In genomic region chr2:128315829-128316776, GRCh38 we compare ENCODE assay signal across 8 cellular contexts. TPM values are rescaled to one million over a fixed set of nuclear protein-coding genes. Genes with fewer than 3 reads are reported as not detected.
DNase-seq lines count a peak whose midpoint lies in the region; ATAC-seq and TF ChIP-seq lines count a peak whose summit lies in the region.

No MANE protein-coding gene starts in this region.

- H2AFZ ChIP-seq in SK-N-SH (ENCODE audit: low read depth) = no peak overlapping the region

- H3K27ac Mint-ChIP-seq in activated T-helper 1 cell treated with anti-CD3 and anti-CD28 coated beads, Interleukin-12 subunit alpha, Interleukin-12 subunit beta, Interleukin-2, Interleukin-4 antibody, amounts not matched to agents 30 ng/mL and 10 ng/mL and 1 ng/mL, durations not matched to agents 14 hours and 24 hours and 36 hours = no peak overlapping the region

- intact Hi-C loops in activated T-helper 1 cell treated with anti-CD3 and anti-CD28 coated beads, Interleukin-12 subunit alpha, Interleukin-12 subunit beta, Interleukin-2, Interleukin-4 antibody, amounts not matched to agents 30 ng/mL and 10 ng/mL and 1 ng/mL, durations not matched to agents 14 hours and 24 hours and 36 hours (cut with micrococcal nuclease) = loop anchor here (5.0 to 10.0 kb wide), 4 partner anchors 139 to 791 kb away; partner anchors contain the start of gene IWS1
- intact Hi-C loops in left ventricle myocardium inferior (cut with micrococcal nuclease) = no loop called here
- intact Hi-C loops in sciatic nerve (cut with DNase I) = no loop called here

- H3K27me3 ChIP-seq in SK-N-SH (ENCODE audit: insufficient read depth) = no peaks in the 10 kb centered on the region
- H3K27me3 ChIP-seq in left ventricle myocardium inferior (ENCODE audit: low read depth) = no peaks in the 10 kb centered on the region

- no peaks in the 10 kb centered on the region for H3K9me2 ChIP-seq in SK-N-SH

- no peak for TF ChIP-seq EP300 in SK-N-SH (IDR thresholded peaks at IDR 0.05; ENCODE audit: borderline replicate concordance in 1 of 2, low read depth in 1 of 2, low read length in 1 of 2)

- peaks cover 28% of the 10 kb centered on the region for H3K4me1 Mint-ChIP-seq in activated T-helper 1 cell treated with anti-CD3 and anti-CD28 coated beads, Interleukin-12 subunit alpha, Interleukin-12 subunit beta, Interleukin-2, Interleukin-4 antibody, amounts not matched to agents 30 ng/mL and 10 ng/mL and 1 ng/mL, durations not matched to agents 14 hours and 24 hours and 36 hours (ENCODE audit: low read depth)

- H3F3A ChIP-seq in SK-N-SH (replicated peaks; ENCODE audit: insufficient read depth) = no peaks in the 10 kb centered on the region

- peaks cover 14% of the 10 kb centered on the region for H3K36me3 Mint-ChIP-seq in activated T-helper 1 cell treated with anti-CD3 and anti-CD28 coated beads, Interleukin-12 subunit alpha, Interleukin-12 subunit beta, Interleukin-2, Interleukin-4 antibody, amounts not matched to agents 30 ng/mL and 10 ng/mL and 1 ng/mL, durations not matched to agents 14 hours and 24 hours and 36 hours (ENCODE audit: low read depth)

- H4K20me1 ChIP-seq in SK-N-SH (ENCODE audit: insufficient read depth) = peaks cover 56% of the 10 kb centered on the region

- peaks cover 6% of the 10 kb centered on the region; the same call in 1 of the 2 replicates for H3K79me2 ChIP-seq in SK-N-SH (ENCODE audit: insufficient read depth)

- ATAC-seq in SK-N-SH treated with all-trans-retinoic acid at 6 μM for 48 hours (no peak), sciatic nerve (peak; percentile 5), GM19467 (IDR thresholded peaks at IDR 0.05; ENCODE audit: unreplicated experiment) (no peak)

- peaks cover 12% of the 10 kb centered on the region for H3K27me3 Mint-ChIP-seq in activated T-helper 1 cell treated with anti-CD3 and anti-CD28 coated beads, Interleukin-12 subunit alpha, Interleukin-12 subunit beta, Interleukin-2, Interleukin-4 antibody, amounts not matched to agents 30 ng/mL and 10 ng/mL and 1 ng/mL, durations not matched to agents 14 hours and 24 hours and 36 hours (ENCODE audit: insufficient read depth)

- peak overlapping the region; percentile 92 for H3K4me3 Mint-ChIP-seq in activated T-helper 1 cell treated with anti-CD3 and anti-CD28 coated beads, Interleukin-12 subunit alpha, Interleukin-12 subunit beta, Interleukin-2, Interleukin-4 antibody, amounts not matched to agents 30 ng/mL and 10 ng/mL and 1 ng/mL, durations not matched to agents 14 hours and 24 hours and 36 hours

- CTCF ChIA-PET in SK-N-SH (lab: Yijun Ruan, JAX) = interaction anchor here (0.7 to 3.3 kb wide), 5 partner anchors 10 to 434 kb away, joined by 3 to 23 read pairs (median 6); no protein-coding TSS in a partner anchor

- H3K9me3 ChIP-seq in SK-N-SH = no peaks in the 10 kb centered on the region
- no peaks in the 10 kb centered on the region for H3K9me3 ChIP-seq in left ventricle myocardium inferior (replicated peaks)

- TF ChIP-seq RAD21 in SK-N-SH (IDR thresholded peaks at IDR 0.05; ENCODE audit: low read length) = no peak

- H3K27ac ChIP-seq in SK-N-SH (ENCODE audit: low read depth in 2 of 2, low read length in 1 of 2) = no peak overlapping the region
- no peak overlapping the region for H3K27ac ChIP-seq in left ventricle myocardium inferior (replicated peaks)

- H3K4me2 ChIP-seq in SK-N-SH = peak overlapping the region; percentile 96; the same call in 1 of the 2 replicates

- no peaks in the 10 kb centered on the region for H3K9me3 Mint-ChIP-seq in activated T-helper 1 cell treated with anti-CD3 and anti-CD28 coated beads, Interleukin-12 subunit alpha, Interleukin-12 subunit beta, Interleukin-2, Interleukin-4 antibody, amounts not matched to agents 30 ng/mL and 10 ng/mL and 1 ng/mL, durations not matched to agents 14 hours and 24 hours and 36 hours

- 86% methylated on average over 15 of the region's 20 CpGs for WGBS in SK-N-SH (ENCODE audit: low lambda C conversion rate)

- DNase-seq in SK-N-SH = peak; percentile 39
- DNase-seq in activated T-helper 1 cell treated with anti-CD3 and anti-CD28 coated beads, Interleukin-12 subunit alpha, Interleukin-12 subunit beta, Interleukin-2, Interleukin-4 antibody, amounts not matched to agents 30 ng/mL and 10 ng/mL and 1 ng/mL, durations not matched to agents 14 hours and 24 hours and 36 hours (ENCODE audit: low spot score) = no peak
- DNase-seq in left ventricle myocardium inferior = peak; percentile 11
- peak; percentile 57 for DNase-seq in sciatic nerve (ENCODE audit: low spot score)
- no peak for DNase-seq in stimulated activated CD4-positive, alpha-beta T cell treated with anti-CD3 and anti-CD28 coated beads, Interleukin-12 subunit alpha, Interleukin-12 subunit beta, amount 100 ng/mL, for 4 hours
- DNase-seq in DMS 273 treated with DMSO at 0.1 percent for 48 hours (lab: John Stamatoyannopoulos, UW) = no peak

- POLR2A ChIA-PET in SK-N-SH (lab: Yijun Ruan, JAX) = interaction anchor here (0.6 to 1.2 kb wide), 2 partner anchors 111 to 1060 kb away, joined by 3 read pairs; no protein-coding TSS in a partner anchor

- H3K4me1 ChIP-seq in SK-N-SH (ENCODE audit: control insufficient read depth in 1 of 2, insufficient read depth in 2 of 2, low read depth in 1 of 2, low read length in 1 of 2) = peaks cover 0 to 66% of the 10 kb centered on the region in 2 experiments; a peak in 1 of 4 replicates
- peaks cover 68% of the 10 kb centered on the region for H3K4me1 ChIP-seq in left ventricle myocardium inferior

- no peak for TF ChIP-seq CTCF in SK-N-SH (IDR thresholded peaks at IDR 0.05)
- no peak for TF ChIP-seq CTCF in left ventricle myocardium inferior (IDR thresholded peaks at IDR 0.05; ENCODE audit: borderline replicate concordance)

- peaks cover 0 to 2% of the 10 kb centered on the region in 2 experiments for H3K36me3 ChIP-seq in SK-N-SH (replicated peaks in 1 of 2; ENCODE audit: control insufficient read depth in 1 of 2, insufficient read depth in 2 of 2, low read length in 1 of 2)
- no peaks in the 10 kb centered on the region for H3K36me3 ChIP-seq in left ventricle myocardium inferior

- peak overlapping the region in 1 of 2 experiments; percentile 64; a peak in 2 of 4 replicates for H3K4me3 ChIP-seq in SK-N-SH (ENCODE audit: low read depth in 2 of 2, low read length in 1 of 2)
- H3K4me3 ChIP-seq in left ventricle myocardium inferior = peak overlapping the region; percentile 92

- H3K9ac ChIP-seq in SK-N-SH = no peak overlapping the region

TF ChIP-seq in SK-N-SH, 30 proteins besides CTCF, POLR2A, EP300 and RAD21 (continues in another document):
- TF ChIP-seq MEF2A (IDR thresholded peaks at IDR 0.05; ENCODE audit: borderline replicate concordance, low read depth) (no peak), SIN3A (IDR thresholded peaks at IDR 0.05; ENCODE audit: borderline replicate concordance, low read depth, low read length) (no peak), USF2 (IDR thresholded peaks at IDR 0.05; ENCODE audit: borderline replicate concordance, low read depth, low read length) (no peak), PBX3 (IDR thresholded peaks at IDR 0.05) (no peak), GABPA (IDR thresholded peaks at IDR 0.05; ENCODE audit: low read depth) (no peak)

TF ChIP-seq in SK-N-SH treated with all-trans-retinoic acid at 6 μM for 48 hours, 23 proteins besides CTCF, POLR2A, EP300 and RAD21:
- TF ChIP-seq ZFP30 (CRISPR knock-in tag; IDR thresholded peaks at IDR 0.05) (no peak), POU6F1 (CRISPR knock-in tag; IDR thresholded peaks at IDR 0.05; ENCODE audit: borderline replicate concordance, low read depth) (no peak), ZFP3 (CRISPR knock-in tag; IDR thresholded peaks at IDR 0.05) (no peak), PATZ1 (CRISPR knock-in tag; IDR thresholded peaks at IDR 0.05; ENCODE audit: borderline replicate concordance) (no peak), TOX (CRISPR knock-in tag; IDR thresholded peaks at IDR 0.05; ENCODE audit: borderline replicate concordance) (no peak), ZC3H10 (CRISPR knock-in tag; IDR thresholded peaks at IDR 0.05) (no peak), ZNF8 (CRISPR knock-in tag; IDR thresholded peaks at IDR 0.05) (no peak)

RNA-seq across cellular contexts. Expression of gene HS6ST1, which starts 2.6 kb away (rescaled TPM):
- polyA plus RNA-seq in SK-N-SH (2012; rRNA removed) = 5.2 and 5.9 TPM in 2 replicates
- 2.9 and 4.9 TPM in 2 replicates for polyA plus RNA-seq in SK-N-SH (2012; cell fraction: cytosol; rRNA removed)
- polyA plus RNA-seq in SK-N-SH (2012; cell fraction: nucleus; rRNA removed) = 3.4 and 3.8 TPM in 2 replicates
- total RNA-seq in activated T-helper 1 cell treated with anti-CD3 and anti-CD28 coated beads, Interleukin-12 subunit alpha, Interleukin-12 subunit beta, Interleukin-2, Interleukin-4 antibody, amounts not matched to agents 30 ng/mL and 10 ng/mL and 1 ng/mL, durations not matched to agents 14 hours and 24 hours and 36 hours = 21.6 and 22.3 TPM in 2 replicates
- total RNA-seq in left ventricle myocardium inferior (26.7 TPM), sciatic nerve (27.2 TPM)

Comparison
In these comparisons a context has a peak if more than half of its experiments do, and no peak if none do; other contexts are left out.
1. DNase-seq: peak in SK-N-SH (single experiment), left ventricle myocardium inferior (single experiment) and sciatic nerve (single experiment); none in activated T-helper 1 cell treated with anti-CD3 and anti-CD28 coated beads, Interleukin-12 subunit alpha, Interleukin-12 subunit beta, Interleukin-2, Interleukin-4 antibody, amounts not matched to agents 30 ng/mL and 10 ng/mL and 1 ng/mL, durations not matched to agents 14 hours and 24 hours and 36 hours (single experiment), stimulated activated CD4-positive, alpha-beta T cell treated with anti-CD3 and anti-CD28 coated beads, Interleukin-12 subunit alpha, Interleukin-12 subunit beta, amount 100 ng/mL, for 4 hours (single experiment) and DMS 273 treated with DMSO at 0.1 percent for 48 hours (single experiment).